17 cellular contexts compared by ENCODE assay signal in the genomic region with DNA sequence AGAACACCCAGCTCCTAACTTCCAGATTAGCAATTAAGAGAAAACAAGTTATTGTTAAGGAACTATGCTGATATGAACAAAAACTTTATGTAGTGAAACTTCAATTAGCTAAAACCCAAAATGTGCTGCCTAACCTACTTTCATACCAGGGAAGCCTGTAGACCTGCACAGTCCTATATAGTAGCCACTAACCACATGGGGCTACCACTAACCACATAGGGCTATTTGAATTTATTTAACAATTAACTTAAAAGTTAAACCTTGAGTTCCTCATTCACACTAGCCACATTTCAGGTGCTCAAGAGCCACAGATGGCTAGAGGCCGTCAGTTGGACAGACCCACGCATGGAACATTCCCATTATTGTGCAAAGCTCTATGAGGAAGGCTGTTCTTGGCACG.
A peak's percentile ranks its signal among the peaks of the same experiment; 100 is the strongest.
DNase-seq lines count a peak whose midpoint lies in the region; ATAC-seq and TF ChIP-seq lines count a peak whose summit lies in the region.
"Had no signal": no experiment of that assay in that cellular context is flagged by ENCODE, and none has a peak within 500 bp of the region (broad histone marks: within the 10 kb centered on the region; RNA-seq: fewer than 3 reads in every experiment).

No MANE protein-coding gene starts in this region.

- no peaks in the 10 kb centered on the region for H3K36me3 ChIP-seq in body of pancreas (replicated peaks in 1 of 2; ENCODE audit: insufficient read depth in 1 of 2, low read depth in 2 of 2)

- WGBS in body of pancreas, 2 donors: 79 to 90% methylated on average over 3 of the region's 3 CpGs

- intact Hi-C loops in body of pancreas (cut with DNase I): no loop called here

- no peak for TF ChIP-seq CTCF in body of pancreas (IDR thresholded peaks at IDR 0.05)

- TF ChIP-seq POLR2A in body of pancreas (IDR thresholded peaks at IDR 0.05): no peak

- H3K27ac ChIP-seq in body of pancreas: no peak overlapping the region
- H3K27ac ChIP-seq: epithelial cell of prostate had no signal

- no peaks in the 10 kb centered on the region for H3K27me3 ChIP-seq in body of pancreas

- no peak overlapping the region for H3K4me3 ChIP-seq in body of pancreas

- no peaks in the 10 kb centered on the region for H3K4me1 ChIP-seq in body of pancreas

- ATAC-seq in GM18870 (IDR thresholded peaks at IDR 0.05; ENCODE audit: unreplicated experiment) (peak; percentile 85), GM21528 (IDR thresholded peaks at IDR 0.05; ENCODE audit: low FRiP score, unreplicated experiment) (peak; percentile 88), HG03095 (IDR thresholded peaks at IDR 0.05; ENCODE audit: unreplicated experiment) (peak; percentile 44), body of pancreas (no peak)

- no peaks in the 10 kb centered on the region for H3K9me3 ChIP-seq in body of pancreas

- DNase-seq in MV-4-11 (lab: John Stamatoyannopoulos, UW): peak; percentile 93
- DNase-seq in activated naive CD4-positive, alpha-beta T cell treated with anti-CD3 and anti-CD28 coated beads, Interleukin-2, amount 50 U/mL, for 16 hours: no peak
- no peak for DNase-seq in retina
- no peak for DNase-seq in islet precursor cell
- DNase-seq in body of pancreas: no peak
- DNase-seq: activated naive CD8-positive, alpha-beta T cell treated with anti-CD3 and anti-CD28 coated beads for 36 hours; DMS79; H9; head of caudate nucleus; NCI-H1105; NCI-H446 treated with DMSO at 0.1 percent for 48 hours; stimulated activated CD4-positive, alpha-beta T cell treated with anti-CD3 and anti-CD28 coated beads, Interleukin-4, amount 100 ng/mL, for 24 hours; stimulated activated naive CD4-positive, alpha-beta T cell treated with Interleukin-2 at 50 U/mL for 16 hours had no signal
